ENCODE assay signal across 8 cellular contexts in the genomic region with DNA sequence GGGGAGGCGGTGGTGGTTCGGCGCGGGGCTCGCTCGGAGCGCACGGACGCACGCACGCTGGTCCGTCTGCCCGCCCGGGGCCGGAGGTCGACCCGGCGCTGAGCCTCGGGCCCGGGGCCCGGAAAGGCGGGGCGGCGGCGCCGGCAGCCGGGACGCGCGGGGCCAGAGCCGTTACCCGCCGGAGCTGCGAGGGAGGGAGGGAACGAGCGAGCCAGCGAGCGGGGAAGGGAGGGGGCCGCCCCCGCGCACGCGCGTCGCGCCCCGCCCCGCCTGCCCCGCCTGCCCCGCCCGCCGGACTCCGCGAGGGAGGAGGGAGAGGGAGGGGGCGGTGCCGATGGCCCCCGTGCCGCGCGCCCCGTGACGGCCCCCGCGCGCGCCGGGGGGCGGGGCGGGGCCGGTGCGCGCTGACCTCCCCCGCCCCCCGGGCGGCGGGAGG. TPM values are rescaled to one million over a fixed set of nuclear protein-coding genes. Genes with fewer than 3 reads are reported as not detected.
DNase-seq lines count a peak whose midpoint lies in the region; ATAC-seq and TF ChIP-seq lines count a peak whose summit lies in the region.

No MANE protein-coding gene starts in this region.

- H3K4me1 ChIP-seq in BE2C (peaks cover 32% of the 10 kb centered on the region), esophagus (ENCODE audit: control insufficient read depth in 2 of 2, insufficient read depth in 2 of 2, low read length in 1 of 2) (peaks cover 13 to 46% of the 10 kb centered on the region in 2 donors)

- 0% methylated on average over 46 to 75 of the region's 76 CpGs for WGBS in esophagus, 2 donors

- H3K27me3 ChIP-seq in BE2C: no peaks in the 10 kb centered on the region
- no peaks in the 10 kb centered on the region for H3K27me3 ChIP-seq in esophagus (ENCODE audit: control insufficient read depth in 1 of 2, insufficient read depth in 2 of 2, low read length in 2 of 2)

- H3K9me3 ChIP-seq in BE2C (no peaks in the 10 kb centered on the region), esophagus (ENCODE audit: control insufficient read depth in 2 of 2, insufficient read depth in 1 of 2, low read depth in 1 of 2, low read length in 1 of 2) (no peaks in the 10 kb centered on the region)

- CTCF ChIA-PET in activated CD8-positive, alpha-beta T cell treated with anti-CD3 and anti-CD28 coated beads for 36 hours (lab: Charles Lee): interaction anchor here (1.2 to 1.8 kb wide), 2 partner anchors 14 to 161 kb away, joined by 3 to 7 read pairs; no protein-coding TSS in a partner anchor

- POLR2A ChIA-PET in activated CD8-positive, alpha-beta T cell treated with anti-CD3 and anti-CD28 coated beads for 36 hours (lab: Charles Lee): interaction anchor here (1.1 kb wide), 1 partner anchor 13 kb away, joined by 3 read pairs; no protein-coding TSS in a partner anchor

- H3K27ac ChIP-seq in esophagus (ENCODE audit: low read depth in 2 of 2, low read length in 1 of 2): peak overlapping the region; percentile 97 to 98

- peaks cover 9% of the 10 kb centered on the region for H3K36me3 Mint-ChIP-seq in activated CD8-positive, alpha-beta T cell treated with anti-CD3 and anti-CD28 coated beads for 36 hours (ENCODE audit: low read depth)
- no peaks in the 10 kb centered on the region for H3K36me3 Mint-ChIP-seq in naive B cell

- H3K27ac Mint-ChIP-seq in activated CD8-positive, alpha-beta T cell treated with anti-CD3 and anti-CD28 coated beads for 36 hours: no peak overlapping the region
- H3K27ac Mint-ChIP-seq in naive B cell: no peak overlapping the region

- H3K36me3 ChIP-seq in BE2C (peaks cover 23% of the 10 kb centered on the region), esophagus (ENCODE audit: control insufficient read depth in 2 of 2, insufficient read depth in 2 of 2, low read length in 1 of 2) (peaks cover 4 to 18% of the 10 kb centered on the region in 2 donors)

- ATAC-seq in GM18861 (IDR thresholded peaks at IDR 0.05; ENCODE audit: unreplicated experiment): peak; percentile 17
- peak; percentile 18 for ATAC-seq in HG03064 (IDR thresholded peaks at IDR 0.05; ENCODE audit: low read depth, unreplicated experiment)
- ATAC-seq in activated CD8-positive, alpha-beta T cell treated with anti-CD3 and anti-CD28 coated beads for 36 hours: peak; percentile 31
- peak; percentile 17 to 26 for ATAC-seq in naive B cell (ENCODE audit: low read depth in 2 of 2)

- H3K4me1 Mint-ChIP-seq in activated CD8-positive, alpha-beta T cell treated with anti-CD3 and anti-CD28 coated beads for 36 hours (ENCODE audit: low read depth): peaks cover 25% of the 10 kb centered on the region
- H3K4me1 Mint-ChIP-seq in naive B cell: peaks cover 36 to 45% (median 42%) of the 10 kb centered on the region in 3 donors

- no peaks in the 10 kb centered on the region for H3K27me3 Mint-ChIP-seq in activated CD8-positive, alpha-beta T cell treated with anti-CD3 and anti-CD28 coated beads for 36 hours
- no peaks in the 10 kb centered on the region for H3K27me3 Mint-ChIP-seq in naive B cell

- H3K9me3 Mint-ChIP-seq in activated CD8-positive, alpha-beta T cell treated with anti-CD3 and anti-CD28 coated beads for 36 hours: no peaks in the 10 kb centered on the region
- no peaks in the 10 kb centered on the region for H3K9me3 Mint-ChIP-seq in naive B cell

- no peak for TF ChIP-seq CTCF in BE2C (IDR thresholded peaks at IDR 0.05; ENCODE audit: low read depth, low read length)
- TF ChIP-seq CTCF in activated CD8-positive, alpha-beta T cell treated with anti-CD3 and anti-CD28 coated beads for 36 hours (IDR thresholded peaks at IDR 0.05): no peak

- DNase-seq in BE2C (peak; percentile 88), NCI-H446 (lab: John Stamatoyannopoulos, UW) (peak; percentile 56 to 89), naive B cell (peak; percentile 87)
- peak; percentile 76 for DNase-seq in activated CD8-positive, alpha-beta T cell treated with anti-CD3 and anti-CD28 coated beads for 36 hours
- DNase-seq in stimulated activated naive CD4-positive, alpha-beta T cell treated with Interleukin-2 at 50 U/mL for 16 hours (lab: John Stamatoyannopoulos, UW): peak; percentile 81

- intact Hi-C loops in activated CD8-positive, alpha-beta T cell treated with anti-CD3 and anti-CD28 coated beads for 36 hours (cut with micrococcal nuclease): loop anchor here (5.0 to 10.0 kb wide), 2 partner anchors 42 to 149 kb away; a partner anchor contains a TSS

- H3K4me3 Mint-ChIP-seq in activated CD8-positive, alpha-beta T cell treated with anti-CD3 and anti-CD28 coated beads for 36 hours: no peak overlapping the region
- no peak overlapping the region for H3K4me3 Mint-ChIP-seq in naive B cell

- H3K4me3 ChIP-seq in BE2C (ENCODE audit: low read depth, low read length): no peak overlapping the region
- H3K4me3 ChIP-seq in esophagus (ENCODE audit: low read depth in 1 of 2, low read length in 2 of 2): peak overlapping the region; percentile 61 to 63

RNA-seq across cellular contexts. Expression of a gene that starts 15.0 kb away (rescaled TPM):
- polyA plus RNA-seq in BE2C (2012; ENCODE audit: insufficient read depth, insufficient read length, low read depth): 101 TPM
- total RNA-seq in activated CD8-positive, alpha-beta T cell treated with anti-CD3 and anti-CD28 coated beads for 36 hours: 10 to 100 TPM; 60.7 to 65.6 TPM
- polyA plus RNA-seq in esophagus (10 to 100 TPM; 20.6 to 35.2 TPM), naive B cell (ENCODE audit: low read depth in 6 of 6) (1 to 10 TPM in 5 of 6 donors, under 1 TPM in 1; 0.05 to 5.3 (median 2.1) TPM)

RNA-seq across cellular contexts. Expression of a gene that starts 17.8 kb away (rescaled TPM):
- polyA plus RNA-seq in BE2C (2012; ENCODE audit: insufficient read depth, insufficient read length, low read depth): 3.1 TPM
- under 1 TPM; 0.38 to 0.49 TPM for total RNA-seq in activated CD8-positive, alpha-beta T cell treated with anti-CD3 and anti-CD28 coated beads for 36 hours
- 1 to 10 TPM in 1 of 2 donors, under 1 TPM in 1; 0.81 to 1.1 TPM for polyA plus RNA-seq in esophagus
- under 1 TPM in 3 of 6 donors, not detected in 3; 0.25 to 0.51 (median 0.34) TPM for polyA plus RNA-seq in naive B cell (ENCODE audit: low read depth in 6 of 6)

RNA-seq across cellular contexts. Expression of a gene that starts 18.3 kb away (rescaled TPM):
- 171 TPM for polyA plus RNA-seq in BE2C (2012; ENCODE audit: insufficient read depth, insufficient read length, low read depth)
- 10 to 100 TPM; 39.1 to 42.4 TPM for total RNA-seq in activated CD8-positive, alpha-beta T cell treated with anti-CD3 and anti-CD28 coated beads for 36 hours
- polyA plus RNA-seq in esophagus (10 to 100 TPM; 35.7 to 38.1 TPM), naive B cell (ENCODE audit: low read depth in 6 of 6) (10 to 100 TPM; 12.3 to 25.9 (median 24.4) TPM)

RNA-seq across cellular contexts. Expression of a gene that starts 29.0 kb away (rescaled TPM):
- 184 TPM for polyA plus RNA-seq in BE2C (2012; ENCODE audit: insufficient read depth, insufficient read length, low read depth)
- 1 to 10 TPM; 3.0 to 3.2 TPM for total RNA-seq in activated CD8-positive, alpha-beta T cell treated with anti-CD3 and anti-CD28 coated beads for 36 hours
- polyA plus RNA-seq in esophagus (under 1 TPM; 0.04 to 0.08 TPM), naive B cell (ENCODE audit: low read depth in 6 of 6) (not detected)

RNA-seq across cellular contexts. Expression of a gene that starts 29.2 kb away (rescaled TPM):
- 162 TPM for polyA plus RNA-seq in BE2C (2012; ENCODE audit: insufficient read depth, insufficient read length, low read depth)
- total RNA-seq in activated CD8-positive, alpha-beta T cell treated with anti-CD3 and anti-CD28 coated beads for 36 hours: 10 to 100 TPM; 60.0 to 69.2 TPM
- polyA plus RNA-seq in esophagus (10 to 100 TPM; 19.5 to 29.6 TPM), naive B cell (ENCODE audit: low read depth in 6 of 6) (1 to 10 TPM in 5 of 6 donors, under 1 TPM in 1; 0.68 to 8.2 (median 3.8) TPM)
